In genomic region chr14:91858536-91859275, GRCh38 we compare ENCODE assay signal across 8 cellular contexts. TPM values are rescaled to one million over a fixed set of nuclear protein-coding genes. Genes with fewer than 3 reads are reported as not detected.
A peak's percentile ranks its signal among the peaks of the same experiment; 100 is the strongest.
DNase-seq lines count a peak whose midpoint lies in the region; ATAC-seq, FAIRE-seq and TF ChIP-seq lines count a peak whose summit lies in the region.

No MANE protein-coding gene starts in this region.

- peaks cover 10% of the 10 kb centered on the region for H3K4me1 ChIP-seq in GM12878 (ENCODE audit: control insufficient read depth, insufficient read depth, low read length)
- H3K4me1 ChIP-seq in psoas muscle = no peaks in the 10 kb centered on the region
- H3K4me1 ChIP-seq in esophagus muscularis mucosa = peaks cover 0 to 16% (median 6%) of the 10 kb centered on the region in 4 donors

- no peaks in the 10 kb centered on the region for H3K79me2 ChIP-seq in GM12878 (ENCODE audit: control insufficient read depth, insufficient read depth, low read length)

- FAIRE-seq in GM12878 (lab: Jason Lieb, UNC) = no peak

- no peaks in the 10 kb centered on the region for H4K20me1 ChIP-seq in GM12878 (ENCODE audit: control insufficient read depth, insufficient read depth)

- TF ChIP-seq RAD21 in GM12878 (IDR thresholded peaks at IDR 0.05; ENCODE audit: insufficient read depth, low read depth, low read length) = peak; percentile 64

- WGBS in GM12878 (ENCODE audit: insufficient coverage, insufficient replicate concordance, low lambda C conversion rate, missing lambda C conversion rate) = 25% methylated on average over 8 of the region's 8 CpGs
- WGBS in psoas muscle, 3 donors = 21 to 30% (median 22%) methylated on average over 8 of the region's 8 CpGs
- 33% methylated on average over 8 of the region's 8 CpGs for WGBS in esophagus muscularis mucosa

- POLR2A ChIA-PET in GM12878 (lab: Charles Lee) = no interaction called here

- DNase-seq in DMS53 (lab: John Stamatoyannopoulos, UW) (peak; percentile 79), HuH-7.5 (ENCODE audit: low spot score) (peak; percentile 31), GM12878 (ENCODE audit: low read depth, low spot score) (no peak), psoas muscle (no peak), esophagus muscularis mucosa (ENCODE audit: extremely low spot score) (no peak), mesothelial cell of epicardium (ENCODE audit: low spot score in 2 of 2, unreplicated experiment in 2 of 2) (no peak), HPDE6-E6E7 (ENCODE audit: extremely low spot score) (no peak)

- in situ Hi-C loops in GM12878 (cut with MboI) = no loop called here

- H3K9me3 ChIP-seq in GM12878 (replicated peaks; ENCODE audit: control insufficient read depth, insufficient read depth, low read length) = no peaks in the 10 kb centered on the region
- no peaks in the 10 kb centered on the region for H3K9me3 ChIP-seq in psoas muscle
- no peaks in the 10 kb centered on the region for H3K9me3 ChIP-seq in esophagus muscularis mucosa

- ATAC-seq in GM19463 (IDR thresholded peaks at IDR 0.05; ENCODE audit: unreplicated experiment) = peak; percentile 94
- peak; percentile 90 for ATAC-seq in GM12878
- peak in 3 of 4 donors; percentile 38 to 64 (median 63) for ATAC-seq in psoas muscle

- H3K4me3 ChIP-seq in GM12878 = no peak overlapping the region
- H3K4me3 ChIP-seq in psoas muscle = no peak overlapping the region
- H3K4me3 ChIP-seq in esophagus muscularis mucosa = no peak overlapping the region

- no peak overlapping the region for H3K27ac ChIP-seq in GM12878 (ENCODE audit: control insufficient read depth, insufficient read depth)
- no peak overlapping the region for H3K27ac ChIP-seq in psoas muscle
- H3K27ac ChIP-seq in esophagus muscularis mucosa (replicated peaks in 1 of 4) = no peak overlapping the region

- no peak overlapping the region for H3K9ac ChIP-seq in GM12878 (ENCODE audit: control insufficient read depth, insufficient read depth, low read length)

- peak in 2 of 3 experiments; percentile 32 to 51; a peak in 4 of 6 replicates for TF ChIP-seq CTCF in GM12878 (IDR thresholded peaks at IDR 0.05 in 2 of 3, conservative IDR thresholded peaks at IDR 0.05 in 1 of 3; ENCODE audit: control insufficient read depth in 2 of 3, extremely low read depth in 1 of 3, insufficient read depth in 1 of 3, low read depth in 3 of 3, low read length in 3 of 3)
- TF ChIP-seq CTCF in psoas muscle (IDR thresholded peaks at IDR 0.05) = no peak
- no peak for TF ChIP-seq CTCF in esophagus muscularis mucosa (IDR thresholded peaks at IDR 0.05)
- TF ChIP-seq CTCF in mesothelial cell of epicardium (IDR thresholded peaks at IDR 0.05; ENCODE audit: unreplicated experiment) = no peak

- RAD21 ChIA-PET in GM12878 (lab: Charles Lee; ENCODE audit: unreplicated experiment) = interaction anchor here (0.9 kb wide), 1 partner anchor 23 kb away, joined by 3 read pairs; no protein-coding TSS in a partner anchor

- no peaks in the 10 kb centered on the region for H3K36me3 Mint-ChIP-seq in mesothelial cell of epicardium

- H3K27me3 Mint-ChIP-seq in mesothelial cell of epicardium (ENCODE audit: low read depth) = peaks cover 37% of the 10 kb centered on the region

- TF ChIP-seq POLR2A in GM12878 (IDR thresholded peaks at IDR 0.05; ENCODE audit: low read depth, low read length) (no peak), esophagus muscularis mucosa (IDR thresholded peaks at IDR 0.05; ENCODE audit: low read depth) (no peak)

- no peak overlapping the region for H3K4me2 ChIP-seq in GM12878 (ENCODE audit: control insufficient read depth, insufficient read depth)

- intact Hi-C loops in GM12878 (cut with micrococcal nuclease; ENCODE audit: unreplicated experiment) (no loop called here), psoas muscle (cut with DNase I) (no loop called here), esophagus muscularis mucosa (cut with DNase I) (no loop called here)

- H3K27ac Mint-ChIP-seq in mesothelial cell of epicardium = no peak overlapping the region

- H3K27me3 ChIP-seq in GM12878 (replicated peaks in 1 of 2; ENCODE audit: control insufficient read depth in 2 of 2, insufficient read depth in 2 of 2, low read length in 1 of 2) = peaks cover 0 to 2% of the 10 kb centered on the region in 2 experiments; a peak in 1 of 4 replicates
- peaks cover 0 to 2% (median 0%) of the 10 kb centered on the region in 3 donors for H3K27me3 ChIP-seq in psoas muscle (ENCODE audit: insufficient read depth in 3 of 3, low read length in 2 of 3)
- peaks cover 0 to 9% (median 0%) of the 10 kb centered on the region in 4 donors for H3K27me3 ChIP-seq in esophagus muscularis mucosa

- no TSS peak for BruUV-seq in GM12878 (replicated peaks; lab: Mats Ljungman, UMichigan)

- H3K36me3 ChIP-seq in GM12878 (ENCODE audit: control insufficient read depth in 2 of 2, insufficient read depth in 2 of 2, low read length in 1 of 2) (no peaks in the 10 kb centered on the region), psoas muscle (ENCODE audit: insufficient read depth in 1 of 2, low read depth in 1 of 2) (no peaks in the 10 kb centered on the region), esophagus muscularis mucosa (no peaks in the 10 kb centered on the region)

- SMC1A ChIA-PET in GM12878 (lab: Charles Lee; ENCODE audit: uncharacterized antibody, unreplicated experiment) = interaction anchor here (0.8 to 1.3 kb wide), 3 partner anchors 16 to 209 kb away, joined by 3 to 7 read pairs (median 4); no protein-coding TSS in a partner anchor

- H2AFZ ChIP-seq in GM12878 (ENCODE audit: control insufficient read depth, low read depth, low read length) = no peak overlapping the region

- CTCF ChIA-PET in GM12878 (lab: Yijun Ruan, JAX) = interaction anchor here (0.7 to 2.2 kb wide), 3 partner anchors 12 to 209 kb away, joined by 3 to 6 read pairs (median 5); no protein-coding TSS in a partner anchor

- H3K4me3 Mint-ChIP-seq in mesothelial cell of epicardium = no peak overlapping the region

- TF ChIP-seq EP300 in GM12878 (IDR thresholded peaks at IDR 0.05; ENCODE audit: borderline replicate concordance in 1 of 2, control insufficient read depth in 1 of 2, low read depth in 2 of 2, low read length in 2 of 2) = no peak
- TF ChIP-seq EP300 in esophagus muscularis mucosa (IDR thresholded peaks at IDR 0.05) = no peak

- H3K4me1 Mint-ChIP-seq in mesothelial cell of epicardium = peaks cover 5% of the 10 kb centered on the region

- no peaks in the 10 kb centered on the region for H3K9me3 Mint-ChIP-seq in mesothelial cell of epicardium

TF ChIP-seq in GM12878, 131 proteins besides CTCF, POLR2A, EP300 and RAD21 (continues in another document):
- TF ChIP-seq HDGF (IDR thresholded peaks at IDR 0.05) = no peak
- no peak for TF ChIP-seq TARDBP (IDR thresholded peaks at IDR 0.05; ENCODE audit: borderline replicate concordance)
- no peak for TF ChIP-seq MYC (IDR thresholded peaks at IDR 0.05; ENCODE audit: insufficient read depth, insufficient read length, insufficient replicate concordance, low read length, severe bottlenecking)
- no peak for TF ChIP-seq ZNF592 (IDR thresholded peaks at IDR 0.05)
- no peak for TF ChIP-seq BMI1 (IDR thresholded peaks at IDR 0.05; ENCODE audit: borderline replicate concordance)

RNA-seq across cellular contexts. Expression of gene TC2N, which starts 8.6 kb away (rescaled TPM):
- 8.2 and 8.3 TPM in 2 replicates for total RNA-seq in GM12878 (2013; cell fraction: nucleolus; rRNA removed)
- total RNA-seq in GM12878 (2014; rRNA removed) = 0.23 and 0.49 TPM in 2 replicates
- 0.74 and 0.76 TPM in 2 replicates for total RNA-seq in GM12878 (2014; rRNA removed; fragmentation: Illumina TruSeq; extraction: Trizol)
- total RNA-seq in GM12878 (2021) = 1.4 and 1.6 TPM in 2 replicates
- 0.58 TPM for polyA plus RNA-seq in GM12878 (2011; ENCODE audit: low read depth)
- 0.65 and 1.1 TPM in 2 replicates for polyA plus RNA-seq in GM12878 (2011; rRNA removed)
- 0.20 and 0.39 TPM in 2 replicates for polyA plus RNA-seq in GM12878 (2011; cell fraction: cytosol; rRNA removed)
- 0.22 and 0.45 TPM in 2 replicates for polyA plus RNA-seq in GM12878 (2011; cell fraction: nucleus; rRNA removed)
- polyA plus RNA-seq in GM12878 (2012) = 0.54 and 1.7 TPM in 2 replicates
- polyA plus RNA-seq in GM12878 (2014; fragmentation: Illumina TruSeq; extraction: Trizol) = 0.71 and 1.2 TPM in 2 replicates
- under 1 TPM; 0.15 to 0.23 TPM for polyA plus RNA-seq in GM12878 (2014; fragmentation: Nextera tagmentation; extraction: Ambion mirVana)
- polyA plus RNA-seq in GM12878 (2014; rRNA removed) = 0.38 and 0.49 TPM in 2 replicates
- under 1 TPM; 0.16 to 0.31 TPM for polyA plus RNA-seq in GM12878 (2016; fragmentation: Nextera tagmentation; extraction: Ambion mirVana)
- 0.46 and 0.51 TPM in 2 replicates for polyA minus RNA-seq in GM12878 (2011; rRNA and poly(A)+ RNA removed)
- polyA minus RNA-seq in GM12878 (2011; cell fraction: cytosol; rRNA and poly(A)+ RNA removed) = 1.2 TPM in 1 of 2 replicates, not detected in the other
- 0.57 and 0.60 TPM in 2 replicates for polyA minus RNA-seq in GM12878 (2011; cell fraction: nucleus; rRNA and poly(A)+ RNA removed)
- total RNA-seq in psoas muscle = 1 to 10 TPM; 1.5 to 4.3 (median 2.9) TPM
- 1 to 10 TPM; 1.2 to 2.3 (median 1.7) TPM for polyA plus RNA-seq in psoas muscle
- 10 to 100 TPM; 17.8 to 27.8 (median 23.7) TPM for total RNA-seq in esophagus muscularis mucosa
- total RNA-seq in mesothelial cell of epicardium = 8.5 to 11.6 TPM (median 9.9 TPM) in 3 replicates

Comparison
In these comparisons a context has a peak if more than half of its experiments do, and no peak if none do; other contexts are left out.
1. DNase-seq: peak in DMS53 (single experiment) and HuH-7.5 (single experiment); none in GM12878 (single experiment), psoas muscle (0 of 2), esophagus muscularis mucosa (single experiment), mesothelial cell of epicardium (0 of 2) and HPDE6-E6E7 (single experiment).
2. CTCF ChIP-seq: peak in GM12878 (2 of 3); none in psoas muscle (single experiment), esophagus muscularis mucosa (0 of 3) and mesothelial cell of epicardium (single experiment).
3. Peak in every context shown above with its lines, with median percentiles within 50 percentile points of each other: ATAC-seq.